ENCODE assay signal across 8 cellular contexts in genomic region chr7:93231799-93232672, GRCh38. TPM values are rescaled to one million over a fixed set of nuclear protein-coding genes. Genes with fewer than 3 reads are reported as not detected.
A peak's percentile ranks its signal among the peaks of the same experiment; 100 is the strongest.
DNase-seq lines count a peak whose midpoint lies in the region; ATAC-seq, FAIRE-seq and TF ChIP-seq lines count a peak whose summit lies in the region.

TSS of gene VPS50 (plus strand) at chr7:93232366. CDS start at chr7:93232468, 102 bp downstream.

- H3K36me3 Mint-ChIP-seq in natural killer cell treated with Interleukin-12 subunit alpha and Interleukin-12 subunit beta and Interleukin-15 and Interleukin-18, amount 100 ng/mL, for 72 hours = no peaks in the 10 kb centered on the region

- H3K79me2 ChIP-seq in Loucy (ENCODE audit: insufficient read depth, low read length) = peaks cover 13% of the 10 kb centered on the region; the same call in 1 of the 2 replicates

- TF ChIP-seq CTCF in Loucy (conservative IDR thresholded peaks at IDR 0.05; ENCODE audit: low read length) (0 out of 2 replicates have a peak, but pooled peaks have one; percentile 13), fibroblast of pulmonary artery (IDR thresholded peaks at IDR 0.05; ENCODE audit: low read length, missing control alignments) (no peak)

- peak; percentile 100 for ATAC-seq in natural killer cell treated with Interleukin-12 subunit alpha and Interleukin-12 subunit beta and Interleukin-15 and Interleukin-18, amount 100 ng/mL, for 72 hours
- ATAC-seq in stimulated activated naive CD8-positive, alpha-beta T cell treated with anti-CD3 and anti-CD28 coated beads, Interleukin-15, Interleukin-2, amounts not matched to agents 100 U/mL and 50 U/mL, for 24 hours = peak; percentile 100

- no peaks in the 10 kb centered on the region for H4K20me1 ChIP-seq in Loucy (ENCODE audit: insufficient read depth, low read length, poor library complexity, severe bottlenecking)

- H3F3A ChIP-seq in Loucy (ENCODE audit: low read depth) = no peaks in the 10 kb centered on the region

- H3K27me3 Mint-ChIP-seq in natural killer cell treated with Interleukin-12 subunit alpha and Interleukin-12 subunit beta and Interleukin-15 and Interleukin-18, amount 100 ng/mL, for 72 hours = peaks cover 0 to 3% of the 10 kb centered on the region in 2 donors

- H3K9me3 Mint-ChIP-seq in natural killer cell treated with Interleukin-12 subunit alpha and Interleukin-12 subunit beta and Interleukin-15 and Interleukin-18, amount 100 ng/mL, for 72 hours = no peaks in the 10 kb centered on the region

- peak within 1 kb of the TSS; percentile 66 for H3K9ac ChIP-seq in Loucy (ENCODE audit: low read depth, low read length, poor library complexity, severe bottlenecking)

- DNase-seq in EH (ENCODE audit: low read depth) = peak; percentile 97
- DNase-seq in H54 (ENCODE audit: insufficient read length, low spot score) = peak; percentile 82
- DNase-seq in activated T-helper 9 cell treated with anti-CD3 and anti-CD28 coated beads, Interleukin-2, amount 50 U/mL, for 16 hours (ENCODE audit: low read depth) = peak; percentile 81
- peak; percentile 97 for DNase-seq in fibroblast of pulmonary artery (ENCODE audit: low read depth)
- DNase-seq in natural killer cell treated with Interleukin-12 subunit alpha and Interleukin-12 subunit beta and Interleukin-15 and Interleukin-18, amount 100 ng/mL, for 72 hours (ENCODE audit: low spot score) = peak; percentile 93
- DNase-seq in stimulated activated naive CD8-positive, alpha-beta T cell treated with anti-CD3 and anti-CD28 coated beads, Interleukin-15, Interleukin-2, amounts not matched to agents 100 U/mL and 50 U/mL, for 24 hours = peak; percentile 86

- TF ChIP-seq POLR2A in H54 (IDR thresholded peaks at IDR 0.05; ENCODE audit: low read depth, low read length) (peak; percentile 68; the same call in 1 of the 2 replicates), Raji (IDR thresholded peaks at IDR 0.05; ENCODE audit: insufficient read depth, low read depth, low read length) (peak; percentile 84)

- no peaks in the 10 kb centered on the region for H3K36me3 ChIP-seq in Loucy (ENCODE audit: insufficient read depth, low read length)

- peak within 1 kb of the TSS; percentile 100 for H2AFZ ChIP-seq in Loucy (ENCODE audit: low read length)

- FAIRE-seq in H54 (lab: Jason Lieb, UNC) = peak; percentile 97

- no peaks in the 10 kb centered on the region for H3K9me3 ChIP-seq in Loucy (ENCODE audit: insufficient read depth, low read depth, low read length)

- H3K4me1 ChIP-seq in Loucy (ENCODE audit: insufficient read depth, low read length, poor library complexity, severe bottlenecking) = peaks cover 26% of the 10 kb centered on the region

- no peaks in the 10 kb centered on the region for H3K9me2 ChIP-seq in Loucy (replicated peaks; ENCODE audit: low read depth, low read length)

- H3K27ac Mint-ChIP-seq in natural killer cell treated with Interleukin-12 subunit alpha and Interleukin-12 subunit beta and Interleukin-15 and Interleukin-18, amount 100 ng/mL, for 72 hours = peak within 1 kb of the TSS; percentile 90 to 98

- H3K4me3 ChIP-seq in Loucy (ENCODE audit: low read length, poor library complexity, severe bottlenecking) (peak within 1 kb of the TSS; percentile 91), fibroblast of pulmonary artery (replicated peaks; ENCODE audit: low read depth, low read length) (peak within 1 kb of the TSS; percentile 89)

- peaks cover 6 to 17% of the 10 kb centered on the region in 2 donors for H3K4me1 Mint-ChIP-seq in natural killer cell treated with Interleukin-12 subunit alpha and Interleukin-12 subunit beta and Interleukin-15 and Interleukin-18, amount 100 ng/mL, for 72 hours (ENCODE audit: low read depth in 2 of 2)

- peak within 1 kb of the TSS; percentile 99 for H3K4me3 Mint-ChIP-seq in natural killer cell treated with Interleukin-12 subunit alpha and Interleukin-12 subunit beta and Interleukin-15 and Interleukin-18, amount 100 ng/mL, for 72 hours

- no peaks in the 10 kb centered on the region for H3K27me3 ChIP-seq in Loucy (ENCODE audit: insufficient read depth, low read length, poor library complexity, severe bottlenecking)

- peak within 1 kb of the TSS; percentile 92 for H3K4me2 ChIP-seq in Loucy (ENCODE audit: low read depth, low read length, poor library complexity, severe bottlenecking)

RNA-seq across cellular contexts. Expression of gene VPS50, which starts in this region (rescaled TPM):
- 10 to 100 TPM; 19.2 to 30.9 TPM for total RNA-seq in natural killer cell treated with Interleukin-12 subunit alpha and Interleukin-12 subunit beta and Interleukin-15 and Interleukin-18, amount 100 ng/mL, for 72 hours

Comparison
In these comparisons a context has a peak if more than half of its experiments do, and no peak if none do; other contexts are left out.
1. Peak in every context shown above with its lines: DNase-seq, ATAC-seq and H3K4me3 ChIP-seq.